19 cellular contexts compared by ENCODE assay signal in the genomic region with DNA sequence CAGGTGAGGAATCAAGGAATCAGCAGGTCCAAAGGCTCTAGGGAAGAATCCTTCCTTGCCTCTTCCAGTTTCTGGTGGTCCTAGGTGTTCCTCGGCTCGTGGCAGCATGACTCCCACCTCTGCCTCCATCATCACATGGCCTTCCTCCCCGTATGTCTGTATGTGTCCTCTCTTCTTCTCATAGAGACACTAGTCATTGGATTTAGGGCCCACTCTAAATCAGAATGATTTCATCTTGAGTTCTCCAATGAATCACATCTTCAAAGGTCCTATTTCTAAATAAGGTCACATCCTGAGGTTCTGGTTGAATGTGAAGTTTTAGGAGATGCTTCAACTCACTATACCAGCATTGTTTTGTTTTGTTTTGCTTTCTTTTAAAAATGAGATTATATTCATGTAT. TPM values are rescaled to one million over a fixed set of nuclear protein-coding genes. Genes with fewer than 3 reads are reported as not detected.
DNase-seq lines count a peak whose midpoint lies in the region; ATAC-seq and TF ChIP-seq lines count a peak whose summit lies in the region.
"Had no signal": no experiment of that assay in that cellular context is flagged by ENCODE, and none has a peak within 500 bp of the region (broad histone marks: within the 10 kb centered on the region; RNA-seq: fewer than 3 reads in every experiment).

No MANE protein-coding gene starts in this region.

- H3K9me3 Mint-ChIP-seq in natural killer cell treated with Interleukin-12 subunit alpha and Interleukin-12 subunit beta and Interleukin-15 and Interleukin-18, amount 100 ng/mL, for 72 hours, result no peaks in the 10 kb centered on the region
- no peaks in the 10 kb centered on the region for H3K9me3 Mint-ChIP-seq in natural killer cell
- no peaks in the 10 kb centered on the region for H3K9me3 Mint-ChIP-seq in activated naive CD4-positive, alpha-beta T cell treated with anti-CD3 and anti-CD28 coated beads, Interleukin-2, amount 50 U/mL, for 72 hours
- H3K9me3 Mint-ChIP-seq in stimulated activated naive CD8-positive, alpha-beta T cell treated with anti-CD3 and anti-CD28 coated beads, Interleukin-15, Interleukin-2, amounts not matched to agents 100 ng/mL and 50 ng/mL, for 24 hours, result no peaks in the 10 kb centered on the region
- H3K9me3 Mint-ChIP-seq: dendritic cell treated with granulocyte-macrophage colony-stimulating factor and Interleukin-4, amounts not matched to agents 40 ng/mL and 50 ng/mL, for 4 days; nephron progenitor cell had no signal

- H2AFZ ChIP-seq in Karpas-422 (ENCODE audit: low read length), result no peak overlapping the region

- peak overlapping the region; percentile 61 for H3K4me3 Mint-ChIP-seq in natural killer cell treated with Interleukin-12 subunit alpha and Interleukin-12 subunit beta and Interleukin-15 and Interleukin-18, amount 100 ng/mL, for 72 hours
- no peak overlapping the region for H3K4me3 Mint-ChIP-seq in natural killer cell
- peak overlapping the region; percentile 75 for H3K4me3 Mint-ChIP-seq in stimulated activated naive CD8-positive, alpha-beta T cell treated with anti-CD3 and anti-CD28 coated beads, Interleukin-15, Interleukin-2, amounts not matched to agents 100 ng/mL and 50 ng/mL, for 24 hours
- H3K4me3 Mint-ChIP-seq: dendritic cell treated with granulocyte-macrophage colony-stimulating factor and Interleukin-4, amounts not matched to agents 40 ng/mL and 50 ng/mL, for 4 days; nephron progenitor cell had no signal

- intact Hi-C loops in natural killer cell (cut with micrococcal nuclease), result no loop called here

- no peaks in the 10 kb centered on the region for H3K9me3 ChIP-seq in Karpas-422 (ENCODE audit: low read length)
- H3K9me3 ChIP-seq: breast epithelium, thoracic aorta had no signal

- H3K9me2 ChIP-seq in Karpas-422 (replicated peaks; ENCODE audit: insufficient read depth, low read length), result no peaks in the 10 kb centered on the region

- peak overlapping the region; percentile 46 for H3K4me2 ChIP-seq in Karpas-422 (ENCODE audit: low read depth, low read length, poor library complexity, severe bottlenecking)
- H3K4me2 ChIP-seq: smooth muscle cell had no signal

- peak overlapping the region; percentile 50 to 52 for H3K27ac Mint-ChIP-seq in natural killer cell treated with Interleukin-12 subunit alpha and Interleukin-12 subunit beta and Interleukin-15 and Interleukin-18, amount 100 ng/mL, for 72 hours
- no peak overlapping the region for H3K27ac Mint-ChIP-seq in natural killer cell
- peak overlapping the region; percentile 88 to 92 for H3K27ac Mint-ChIP-seq in activated naive CD4-positive, alpha-beta T cell treated with anti-CD3 and anti-CD28 coated beads, Interleukin-2, amount 50 U/mL, for 72 hours
- peak overlapping the region; percentile 94 for H3K27ac Mint-ChIP-seq in stimulated activated naive CD8-positive, alpha-beta T cell treated with anti-CD3 and anti-CD28 coated beads, Interleukin-15, Interleukin-2, amounts not matched to agents 100 ng/mL and 50 ng/mL, for 24 hours
- H3K27ac Mint-ChIP-seq: dendritic cell treated with granulocyte-macrophage colony-stimulating factor and Interleukin-4, amounts not matched to agents 40 ng/mL and 50 ng/mL, for 4 days; nephron progenitor cell; progenitor cell of endocrine pancreas had no signal

- peaks cover 34% of the 10 kb centered on the region for H3K4me1 ChIP-seq in Karpas-422 (ENCODE audit: low read length)
- H3K4me1 ChIP-seq: breast epithelium had no signal

- no peak overlapping the region for H3K4me3 ChIP-seq in Karpas-422 (ENCODE audit: low read length)
- H3K4me3 ChIP-seq in H7 (ENCODE audit: insufficient read depth, low read depth, low read length), result no peak overlapping the region
- H3K4me3 ChIP-seq: breast epithelium, smooth muscle cell, thoracic aorta had no signal

- no peak for DNase-seq in natural killer cell treated with Interleukin-12 subunit alpha and Interleukin-12 subunit beta and Interleukin-15 and Interleukin-18, amount 100 ng/mL, for 72 hours (ENCODE audit: low spot score)
- no peak for DNase-seq in natural killer cell
- DNase-seq in Karpas-422, result peak; percentile 38
- no peak for DNase-seq in activated naive CD4-positive, alpha-beta T cell treated with anti-CD3 and anti-CD28 coated beads, Interleukin-2, amount 50 U/mL, for 72 hours (ENCODE audit: low spot score in 2 of 2)
- DNase-seq in cerebellar cortex (ENCODE audit: low spot score), result no peak
- no peak for DNase-seq in H7
- DNase-seq: activated CD8-positive, alpha-beta memory T cell treated with anti-CD3 and anti-CD28 coated beads for 24 hours; NCI-H1417; NCI-H526 treated with DMSO at 0.1 percent for 48 hours; nephron progenitor cell had no signal

- no peak overlapping the region for H3K9ac ChIP-seq in Karpas-422 (ENCODE audit: low read length)

- no peak for ATAC-seq in natural killer cell treated with Interleukin-12 subunit alpha and Interleukin-12 subunit beta and Interleukin-15 and Interleukin-18, amount 100 ng/mL, for 72 hours
- no peak for ATAC-seq in natural killer cell
- peak; percentile 44 to 51 for ATAC-seq in activated naive CD4-positive, alpha-beta T cell treated with anti-CD3 and anti-CD28 coated beads, Interleukin-2, amount 50 U/mL, for 72 hours
- no peak for ATAC-seq in GM19351 (IDR thresholded peaks at IDR 0.05; ENCODE audit: unreplicated experiment)
- ATAC-seq: HCT116 had no signal

- no peaks in the 10 kb centered on the region for H3K27me3 ChIP-seq in Karpas-422 (ENCODE audit: low read length)
- H3K27me3 ChIP-seq in H7 (ENCODE audit: control insufficient read depth, insufficient read depth, low read length), result no peaks in the 10 kb centered on the region
- H3K27me3 ChIP-seq: breast epithelium, foreskin keratinocyte had no signal

- H3K79me2 ChIP-seq in Karpas-422 (ENCODE audit: low read length), result no peaks in the 10 kb centered on the region

- H3K36me3 Mint-ChIP-seq in natural killer cell treated with Interleukin-12 subunit alpha and Interleukin-12 subunit beta and Interleukin-15 and Interleukin-18, amount 100 ng/mL, for 72 hours, result no peaks in the 10 kb centered on the region
- no peaks in the 10 kb centered on the region for H3K36me3 Mint-ChIP-seq in natural killer cell
- H3K36me3 Mint-ChIP-seq in activated naive CD4-positive, alpha-beta T cell treated with anti-CD3 and anti-CD28 coated beads, Interleukin-2, amount 50 U/mL, for 72 hours, result peaks cover 4 to 23% of the 10 kb centered on the region in 2 donors
- H3K36me3 Mint-ChIP-seq in stimulated activated naive CD8-positive, alpha-beta T cell treated with anti-CD3 and anti-CD28 coated beads, Interleukin-15, Interleukin-2, amounts not matched to agents 100 ng/mL and 50 ng/mL, for 24 hours (ENCODE audit: low read depth), result no peaks in the 10 kb centered on the region

- TF ChIP-seq CTCF in natural killer cell (IDR thresholded peaks at IDR 0.05), result no peak

- H4K20me1 ChIP-seq in Karpas-422 (ENCODE audit: insufficient read depth, low read depth, low read length), result no peaks in the 10 kb centered on the region

- H3K27ac ChIP-seq in Karpas-422 (ENCODE audit: low read length), result no peak overlapping the region
- H3K27ac ChIP-seq: breast epithelium, foreskin keratinocyte, thoracic aorta had no signal

- H3K36me3 ChIP-seq in Karpas-422 (ENCODE audit: insufficient read depth, low read length) (no peaks in the 10 kb centered on the region), H7 (replicated peaks; ENCODE audit: control insufficient read depth, insufficient read depth, low read length) (no peaks in the 10 kb centered on the region)
- H3K36me3 ChIP-seq: breast epithelium, thoracic aorta had no signal

- peaks cover 18 to 38% of the 10 kb centered on the region in 2 donors for H3K4me1 Mint-ChIP-seq in natural killer cell treated with Interleukin-12 subunit alpha and Interleukin-12 subunit beta and Interleukin-15 and Interleukin-18, amount 100 ng/mL, for 72 hours (ENCODE audit: low read depth in 2 of 2)
- peaks cover 11 to 14% of the 10 kb centered on the region in 2 donors for H3K4me1 Mint-ChIP-seq in natural killer cell
- peaks cover 94% of the 10 kb centered on the region for H3K4me1 Mint-ChIP-seq in stimulated activated naive CD8-positive, alpha-beta T cell treated with anti-CD3 and anti-CD28 coated beads, Interleukin-15, Interleukin-2, amounts not matched to agents 100 ng/mL and 50 ng/mL, for 24 hours (ENCODE audit: low read depth)

- peaks cover 8 to 28% of the 10 kb centered on the region in 2 donors for H3K27me3 Mint-ChIP-seq in natural killer cell treated with Interleukin-12 subunit alpha and Interleukin-12 subunit beta and Interleukin-15 and Interleukin-18, amount 100 ng/mL, for 72 hours
- H3K27me3 Mint-ChIP-seq in natural killer cell (ENCODE audit: low read depth in 2 of 2), result peaks cover 9 to 19% of the 10 kb centered on the region in 2 donors
- no peaks in the 10 kb centered on the region for H3K27me3 Mint-ChIP-seq in stimulated activated naive CD8-positive, alpha-beta T cell treated with anti-CD3 and anti-CD28 coated beads, Interleukin-15, Interleukin-2, amounts not matched to agents 100 ng/mL and 50 ng/mL, for 24 hours
- H3K27me3 Mint-ChIP-seq: dendritic cell treated with granulocyte-macrophage colony-stimulating factor and Interleukin-4, amounts not matched to agents 40 ng/mL and 50 ng/mL, for 4 days; progenitor cell of endocrine pancreas had no signal

RNA-seq across cellular contexts. Expression of a gene that starts 11.1 kb away (rescaled TPM):
- total RNA-seq in natural killer cell treated with Interleukin-12 subunit alpha and Interleukin-12 subunit beta and Interleukin-15 and Interleukin-18, amount 100 ng/mL, for 72 hours, result 10 to 100 TPM; 65.9 to 78.8 TPM
- total RNA-seq in natural killer cell, result 10 to 100 TPM; 65.0 to 71.6 (median 67.3) TPM
- 35.6 and 121 TPM in 2 replicates for total RNA-seq in Karpas-422 (2014; rRNA removed; shearing (Covaris generic); ENCODE audit: low replicate concordance)
- total RNA-seq in activated naive CD4-positive, alpha-beta T cell treated with anti-CD3 and anti-CD28 coated beads, Interleukin-2, amount 50 U/mL, for 72 hours, result 100 to 1,000 TPM in 1 of 2 donors, 10 to 100 TPM in 1; 63.3 to 219 TPM
- total RNA-seq in H7 (2014; rRNA removed; shearing (Covaris generic)), result 94.3 and 116 TPM in 2 replicates

Comparison
In these comparisons a context has a peak if more than half of its experiments do, and no peak if none do; other contexts are left out.
1. H3K27ac Mint-ChIP-seq: peak in natural killer cell treated with Interleukin-12 subunit alpha and Interleukin-12 subunit beta and Interleukin-15 and Interleukin-18, amount 100 ng/mL, for 72 hours (2 of 2), activated naive CD4-positive, alpha-beta T cell treated with anti-CD3 and anti-CD28 coated beads, Interleukin-2, amount 50 U/mL, for 72 hours (2 of 2) and stimulated activated naive CD8-positive, alpha-beta T cell treated with anti-CD3 and anti-CD28 coated beads, Interleukin-15, Interleukin-2, amounts not matched to agents 100 ng/mL and 50 ng/mL, for 24 hours (single experiment); none in natural killer cell (0 of 2).
2. ATAC-seq: peak in activated naive CD4-positive, alpha-beta T cell treated with anti-CD3 and anti-CD28 coated beads, Interleukin-2, amount 50 U/mL, for 72 hours (2 of 2); none in natural killer cell treated with Interleukin-12 subunit alpha and Interleukin-12 subunit beta and Interleukin-15 and Interleukin-18, amount 100 ng/mL, for 72 hours (0 of 2), natural killer cell (0 of 3) and GM19351 (single experiment).